Comparison of ENCODE assay signal across 1 cellular context in genomic region chr1:12113433-12114339, GRCh38.
A peak's percentile ranks its signal among the peaks of the same experiment; 100 is the strongest.
TF ChIP-seq lines count a peak whose summit lies in the region.

No MANE protein-coding gene starts in this region.

TF ChIP-seq in IMR-90, 13 proteins besides CTCF, POLR2A, EP300 and RAD21:
- TF ChIP-seq CEBPB (IDR thresholded peaks at IDR 0.05; ENCODE audit: low read depth, low read length) (no peak), RCOR1 (IDR thresholded peaks at IDR 0.05; ENCODE audit: insufficient replicate concordance, low read length) (no peak), NFE2L2 (IDR thresholded peaks at IDR 0.05; ENCODE audit: low read depth, low read length) (no peak), BHLHE40 (IDR thresholded peaks at IDR 0.05; ENCODE audit: low read depth, low read length) (no peak), MXI1 (IDR thresholded peaks at IDR 0.05; ENCODE audit: borderline replicate concordance, low read depth, low read length) (0 out of 2 replicates have a peak, but pooled peaks have one; percentile 20), MAFK (IDR thresholded peaks at IDR 0.05; ENCODE audit: low read depth, low read length) (no peak), MAZ (IDR thresholded peaks at IDR 0.05; ENCODE audit: borderline replicate concordance, low read depth, low read length) (no peak)
